In genomic region chr21:45504021-45504515, GRCh38 we compare ENCODE assay signal across 1 cellular context.
TF ChIP-seq lines count a peak whose summit lies in the region.

No MANE protein-coding gene starts in this region.

TF ChIP-seq in K562, 482 proteins besides CTCF, POLR2A, EP300 and RAD21 (continued from another document):
- no peak for TF ChIP-seq RERE (CRISPR knock-in tag; IDR thresholded peaks at IDR 0.05; ENCODE audit: borderline replicate concordance)
- TF ChIP-seq POLR2G (IDR thresholded peaks at IDR 0.05; ENCODE audit: low read depth, low read length) = peak; percentile 22; the same call in 1 of the 2 replicates
